Comparison of ENCODE assay signal across 29 cellular contexts in genomic region chr7:93883917-93884345, GRCh38. TPM values are rescaled to one million over a fixed set of nuclear protein-coding genes. Genes with fewer than 3 reads are reported as not detected.
A peak's percentile ranks its signal among the peaks of the same experiment; 100 is the strongest.
DNase-seq lines count a peak whose midpoint lies in the region; ATAC-seq, FAIRE-seq and TF ChIP-seq lines count a peak whose summit lies in the region.
"Had no signal": no experiment of that assay in that cellular context is flagged by ENCODE, and none has a peak within 500 bp of the region (broad histone marks: within the 10 kb centered on the region; RNA-seq: fewer than 3 reads in every experiment).

No MANE protein-coding gene starts in this region.

- TF ChIP-seq CTCF in Calu3 (IDR thresholded peaks at IDR 0.05; ENCODE audit: unreplicated experiment) (no peak), astrocyte (IDR thresholded peaks at IDR 0.05; ENCODE audit: insufficient read depth, low read depth, low read length) (no peak), choroid plexus epithelial cell (conservative IDR thresholded peaks at IDR 0.05; ENCODE audit: low read depth, low read length) (no peak)

- H3K4me3 Mint-ChIP-seq in Calu3 (ENCODE audit: low read depth, unreplicated experiment) (no peak overlapping the region), astrocyte (ENCODE audit: unreplicated experiment) (no peak overlapping the region)
- H3K4me3 Mint-ChIP-seq: B cell; CD4-positive, alpha-beta T cell; CD8-positive, alpha-beta T cell had no signal

- H3K9ac ChIP-seq in astrocyte (ENCODE audit: low read length) = no peak overlapping the region
- H3K9ac ChIP-seq: BLaER1 treated with 17β-estradiol and CSF1 and Interleukin-3, amounts not matched to agents 10 nM and 100 nM had no signal

- ATAC-seq in HG02571 (IDR thresholded peaks at IDR 0.05; ENCODE audit: unreplicated experiment) (no peak), GM18873 (IDR thresholded peaks at IDR 0.05; ENCODE audit: low FRiP score, unreplicated experiment) (no peak)
- ATAC-seq: CD8-positive, alpha-beta T cell had no signal

- H3K27me3 Mint-ChIP-seq in Calu3 (ENCODE audit: unreplicated experiment) (no peaks in the 10 kb centered on the region), astrocyte (ENCODE audit: low read depth, unreplicated experiment) (no peaks in the 10 kb centered on the region)

- no peak overlapping the region for H3K4me3 ChIP-seq in astrocyte (ENCODE audit: insufficient read depth, low read depth, low read length)
- H3K4me3 ChIP-seq in choroid plexus epithelial cell (ENCODE audit: low read depth, low read length) = no peak overlapping the region
- H3K4me3 ChIP-seq: BLaER1 treated with 17β-estradiol and CSF1 and Interleukin-3, amounts not matched to agents 10 nM and 100 nM; GM12878 had no signal

- no peaks in the 10 kb centered on the region for H3K79me2 ChIP-seq in astrocyte (ENCODE audit: insufficient read depth, low read length)

- peak; percentile 17 for FAIRE-seq in astrocyte (lab: Jason Lieb, UNC)
- FAIRE-seq: A204.1, GM12878, GM12892, GM18507 had no signal

- no peaks in the 10 kb centered on the region for H4K20me1 ChIP-seq in astrocyte (ENCODE audit: insufficient read depth, low read length)
- H4K20me1 ChIP-seq: BLaER1 treated with 17β-estradiol and CSF1 and Interleukin-3, amounts not matched to agents 10 nM and 100 nM had no signal

- no peaks in the 10 kb centered on the region for H3K9me3 ChIP-seq in astrocyte (ENCODE audit: insufficient read depth, low read depth, low read length)

- no peaks in the 10 kb centered on the region for H3K4me1 ChIP-seq in astrocyte (ENCODE audit: insufficient read depth, low read length)
- H3K4me1 ChIP-seq: BLaER1 treated with 17β-estradiol and CSF1 and Interleukin-3, amounts not matched to agents 10 nM and 100 nM; Caco-2 had no signal

- CTCF ChIA-PET in Calu3 (lab: Charles Lee) = no interaction called here

- H3K27ac Mint-ChIP-seq in Calu3 (ENCODE audit: unreplicated experiment) (peak overlapping the region; percentile 54), astrocyte (ENCODE audit: unreplicated experiment) (peak overlapping the region; percentile 76)
- H3K27ac Mint-ChIP-seq: B cell; CD4-positive, alpha-beta T cell; CD8-positive, alpha-beta T cell had no signal

- no peaks in the 10 kb centered on the region for H3K36me3 ChIP-seq in astrocyte (ENCODE audit: insufficient read depth, low read length)
- H3K36me3 ChIP-seq: BLaER1 treated with 17β-estradiol and CSF1 and Interleukin-3, amounts not matched to agents 10 nM and 100 nM had no signal

- intact Hi-C loops in Calu3 (cut with micrococcal nuclease; ENCODE audit: unreplicated experiment) = no loop called here

- H3K4me1 Mint-ChIP-seq in Calu3 (ENCODE audit: low read depth, unreplicated experiment) = peaks cover 16% of the 10 kb centered on the region
- peaks cover 18% of the 10 kb centered on the region for H3K4me1 Mint-ChIP-seq in astrocyte (ENCODE audit: low read depth, unreplicated experiment)
- H3K4me1 Mint-ChIP-seq: B cell had no signal

- H3K27ac ChIP-seq in astrocyte (ENCODE audit: low read depth, low read length) (no peak overlapping the region), caudate nucleus (ENCODE audit: low read depth, low read length) (no peak overlapping the region)
- H3K27ac ChIP-seq: BLaER1 treated with 17β-estradiol and CSF1 and Interleukin-3, amounts not matched to agents 10 nM and 100 nM; C4-2B had no signal

- H3K36me3 Mint-ChIP-seq in Calu3 (ENCODE audit: insufficient read depth, unreplicated experiment) = peaks cover 41% of the 10 kb centered on the region
- no peaks in the 10 kb centered on the region for H3K36me3 Mint-ChIP-seq in astrocyte (ENCODE audit: low read depth, unreplicated experiment)
- H3K36me3 Mint-ChIP-seq: CD8-positive, alpha-beta T cell had no signal

- no TSS peak for BruUV-seq in Calu3 (replicated peaks; lab: Mats Ljungman, UMichigan)

- DNase-seq in Calu3 = no peak
- DNase-seq in astrocyte (ENCODE audit: low read depth) = no peak
- peak; percentile 22 for DNase-seq in choroid plexus epithelial cell (ENCODE audit: low read depth)
- peak; percentile 63 for DNase-seq in renal cortical epithelial cell (ENCODE audit: low read depth)
- DNase-seq in NCI-H2171 (lab: John Stamatoyannopoulos, UW) = no peak
- no peak for DNase-seq in caudate nucleus (lab: John Stamatoyannopoulos, UW)
- DNase-seq: 8988T; AML-193; Caco-2; CD4-positive, alpha-beta T cell; CD8-positive, alpha-beta T cell; DMS 273 treated with DMSO at 0.1 percent for 48 hours; DMS153; DMS53; DMS79; DND-41; EL; GDM1 had no signal

- H3K4me2 ChIP-seq in astrocyte (ENCODE audit: low read length) = no peak overlapping the region
- H3K4me2 ChIP-seq: BLaER1 treated with 17β-estradiol and CSF1 and Interleukin-3, amounts not matched to agents 10 nM and 100 nM had no signal

- no peaks in the 10 kb centered on the region for H3K27me3 ChIP-seq in astrocyte (ENCODE audit: insufficient read depth, low read length)

- H2AFZ ChIP-seq in astrocyte (ENCODE audit: low read depth, low read length) = no peak overlapping the region

- H3K9me3 Mint-ChIP-seq in Calu3 (ENCODE audit: low read depth, unreplicated experiment) (peaks cover 3% of the 10 kb centered on the region), astrocyte (ENCODE audit: unreplicated experiment) (peaks cover 4% of the 10 kb centered on the region)
- H3K9me3 Mint-ChIP-seq: CD8-positive, alpha-beta T cell had no signal

RNA-seq across cellular contexts. Expression of gene TFPI2, which starts 6.6 kb away (rescaled TPM):
- total RNA-seq in Calu3 (2022) = 213 and 218 TPM in 2 replicates
- 66.2 and 74.8 TPM in 2 replicates for total RNA-seq in astrocyte
- total RNA-seq in renal cortical epithelial cell = 22.7 and 65.1 TPM in 2 replicates
- total RNA-seq: Caco-2; CD4-positive, alpha-beta T cell; CD8-positive, alpha-beta T cell; G401 had no signal

RNA-seq across cellular contexts. Expression of gene GNGT1, which starts 22.4 kb away (rescaled TPM):
- not detected in 2 replicates for total RNA-seq in Calu3 (2022)
- total RNA-seq in astrocyte = not detected in 2 replicates
- total RNA-seq in renal cortical epithelial cell = 0.05 TPM in 1 of 2 replicates, not detected in the other
- total RNA-seq: B cell; CD4-positive, alpha-beta T cell; CD8-positive, alpha-beta T cell; Daoy; G401; GM12878 had no signal

RNA-seq across cellular contexts. Expression of gene GNG11, which starts 37.6 kb away (rescaled TPM):
- total RNA-seq in Calu3 (2022) = 2.6 and 3.5 TPM in 2 replicates
- total RNA-seq in astrocyte = 7.7 and 8.8 TPM in 2 replicates
- 26.0 and 35.1 TPM in 2 replicates for total RNA-seq in renal cortical epithelial cell
- total RNA-seq: Caco-2; CD4-positive, alpha-beta T cell; CD8-positive, alpha-beta T cell; G401 had no signal

Comparison
In these comparisons a context has a peak if more than half of its experiments do, and no peak if none do; other contexts are left out.
1. DNase-seq: peak in choroid plexus epithelial cell (single experiment) and renal cortical epithelial cell (single experiment); none in Calu3 (single experiment), astrocyte (single experiment), NCI-H2171 (single experiment) and caudate nucleus (0 of 61).